ENCODE assay signal across 1 cellular context in the genomic region with DNA sequence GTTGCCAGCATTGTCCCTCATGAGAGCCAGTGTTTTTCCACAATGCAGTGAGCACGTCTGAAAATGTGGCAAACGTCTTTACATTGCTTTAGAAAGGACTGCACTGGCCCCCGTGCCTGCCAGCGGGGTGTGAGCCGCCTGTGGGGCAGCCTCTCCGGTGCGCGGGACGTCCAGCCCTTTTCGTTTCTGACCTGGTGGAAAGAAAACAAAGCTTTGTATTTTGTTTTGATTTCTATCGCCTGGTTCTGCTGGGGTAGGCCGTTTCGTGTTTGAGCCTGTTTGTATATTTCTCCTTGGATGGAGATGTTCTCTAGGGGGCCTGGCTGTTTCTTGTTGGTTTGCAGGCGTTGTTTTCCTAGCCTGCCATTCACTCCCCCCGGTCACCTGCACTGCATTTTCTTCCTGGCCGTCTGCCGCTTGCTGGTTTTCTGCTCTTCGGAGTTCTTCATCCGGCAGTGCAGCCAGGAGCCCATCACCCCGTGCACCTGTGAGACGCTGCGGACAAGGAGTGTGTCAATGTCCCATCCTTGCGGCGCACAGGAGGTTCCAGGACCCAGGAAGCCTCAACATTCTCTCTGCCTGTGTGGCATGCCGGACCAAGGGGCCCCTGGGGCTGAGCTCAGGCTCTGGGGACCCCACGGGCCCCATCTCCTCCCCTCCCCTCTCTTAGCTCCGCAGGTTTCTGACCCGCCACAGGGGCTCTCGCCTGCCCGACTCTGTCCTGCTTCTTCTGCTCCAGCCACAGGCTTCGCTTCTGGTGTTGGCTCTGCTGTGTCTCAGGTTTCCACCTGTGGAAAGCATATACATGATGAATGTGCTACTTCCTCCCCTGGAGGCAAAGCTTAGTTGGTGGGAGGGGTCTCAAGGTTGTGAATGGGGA.
A peak's percentile ranks its signal among the peaks of the same experiment; 100 is the strongest.
TF ChIP-seq lines count a peak whose summit lies in the region.

No MANE protein-coding gene starts in this region.

TF ChIP-seq in H1, 55 proteins besides CTCF, POLR2A, EP300 and RAD21:
- TF ChIP-seq SIRT6 (IDR thresholded peaks at IDR 0.05; ENCODE audit: low read length) (no peak), CEBPB (IDR thresholded peaks at IDR 0.05; ENCODE audit: low read depth, low read length) (no peak), EZH2 (IDR thresholded peaks at IDR 0.05; ENCODE audit: low read depth, low read length, severe bottlenecking) (peak; percentile 27), ZNF274 (IDR thresholded peaks at IDR 0.05; ENCODE audit: borderline replicate concordance, extremely low read depth, low read length) (no peak), RXRA (IDR thresholded peaks at IDR 0.05; ENCODE audit: insufficient read depth, low read depth, low read length) (no peak), TAF7 (optimal IDR thresholded peaks at IDR 0.05; ENCODE audit: borderline replicate concordance, low read depth, low read length) (no peak)
- TF ChIP-seq, protein P1, sequence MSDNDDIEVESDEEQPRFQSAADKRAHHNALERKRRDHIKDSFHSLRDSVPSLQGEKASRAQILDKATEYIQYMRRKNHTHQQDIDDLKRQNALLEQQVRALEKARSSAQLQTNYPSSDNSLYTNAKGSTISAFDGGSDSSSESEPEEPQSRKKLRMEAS (IDR thresholded peaks at IDR 0.05): no peak
- TF ChIP-seq, protein P2, sequence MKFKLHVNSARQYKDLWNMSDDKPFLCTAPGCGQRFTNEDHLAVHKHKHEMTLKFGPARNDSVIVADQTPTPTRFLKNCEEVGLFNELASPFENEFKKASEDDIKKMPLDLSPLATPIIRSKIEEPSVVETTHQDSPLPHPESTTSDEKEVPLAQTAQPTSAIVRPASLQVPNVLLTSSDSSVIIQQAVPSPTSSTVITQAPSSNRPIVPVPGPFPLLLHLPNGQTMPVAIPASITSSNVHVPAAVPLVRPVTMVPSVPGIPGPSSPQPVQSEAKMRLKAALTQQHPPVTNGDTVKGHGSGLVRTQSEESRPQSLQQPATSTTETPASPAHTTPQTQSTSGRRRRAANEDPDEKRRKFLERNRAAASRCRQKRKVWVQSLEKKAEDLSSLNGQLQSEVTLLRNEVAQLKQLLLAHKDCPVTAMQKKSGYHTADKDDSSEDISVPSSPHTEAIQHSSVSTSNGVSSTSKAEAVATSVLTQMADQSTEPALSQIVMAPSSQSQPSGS (IDR thresholded peaks at IDR 0.05; ENCODE audit: low read length): no peak
